In the genomic region with DNA sequence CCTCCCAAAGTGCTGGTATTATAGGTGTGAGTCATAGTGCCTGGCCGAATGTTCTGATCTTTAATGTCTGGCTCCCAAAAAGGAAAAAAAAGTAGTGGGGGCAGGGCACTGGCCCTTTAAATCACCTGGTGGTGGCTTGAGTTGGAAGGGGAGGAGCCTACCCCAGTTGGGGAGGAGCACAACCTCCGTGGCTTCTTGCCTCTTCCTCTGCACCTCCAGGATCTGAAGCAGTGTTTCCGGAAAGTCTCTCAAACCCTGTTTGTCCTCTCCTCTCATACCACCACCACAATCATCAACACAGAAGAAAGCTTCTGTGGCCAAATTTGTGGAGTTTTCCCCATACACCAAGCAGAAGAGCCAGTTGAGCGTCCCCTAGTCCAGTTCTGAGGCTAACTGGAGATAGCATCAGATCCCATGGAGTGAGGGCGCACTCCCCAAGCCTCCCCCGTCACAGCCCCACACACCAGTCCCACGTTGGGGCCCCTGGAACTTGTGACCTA, we compare ENCODE assay signal across 9 cellular contexts. TPM values are rescaled to one million over a fixed set of nuclear protein-coding genes. Genes with fewer than 3 reads are reported as not detected.
A peak's percentile ranks its signal among the peaks of the same experiment; 100 is the strongest.
DNase-seq lines count a peak whose midpoint lies in the region; ATAC-seq and TF ChIP-seq lines count a peak whose summit lies in the region.
"Had no signal": no experiment of that assay in that cellular context is flagged by ENCODE, and none has a peak within 500 bp of the region (broad histone marks: within the 10 kb centered on the region; RNA-seq: fewer than 3 reads in every experiment).

No MANE protein-coding gene starts in this region.

- H3K9me3 ChIP-seq in H9 (ENCODE audit: control insufficient read depth, low read depth, low read length): no peaks in the 10 kb centered on the region
- H3K9me3 ChIP-seq: thyroid gland had no signal

- no peak overlapping the region for H2BK15ac ChIP-seq in H9 (ENCODE audit: low read depth, low read length)

- peak; percentile 87 for DNase-seq in H9
- DNase-seq in UCSD-AML1 (lab: John Stamatoyannopoulos, UW; ENCODE audit: unreplicated experiment): peak; percentile 62
- DNase-seq in effector memory CD8-positive, alpha-beta T cell: peak in 1 of 3 experiments; percentile 21
- DNase-seq in stimulated activated CD4-positive, alpha-beta T cell treated with anti-CD3 and anti-CD28 coated beads, Interleukin-1b, Interleukin-23, amount 100 ng/mL, for 48 hours: peak; percentile 52
- no peak for DNase-seq in left ventricle myocardium superior
- DNase-seq in lower leg skin (ENCODE audit: low spot score in 2 of 2): no peak
- DNase-seq in chondrocyte (ENCODE audit: low spot score): no peak

- H3K18ac ChIP-seq in H9 (ENCODE audit: insufficient read length, low read depth, low read length): no peak overlapping the region

- no peak overlapping the region for H2AK5ac ChIP-seq in H9 (ENCODE audit: insufficient read length, low read length)

- H3K4me2 ChIP-seq in H9 (ENCODE audit: insufficient read depth, insufficient read length, low read length): peak overlapping the region; percentile 55

- no peak for TF ChIP-seq CTCF in H9 (conservative IDR thresholded peaks at IDR 0.05)
- no peak for TF ChIP-seq CTCF in lower leg skin (IDR thresholded peaks at IDR 0.05)
- TF ChIP-seq CTCF in chondrocyte (IDR thresholded peaks at IDR 0.05): no peak

- no peak overlapping the region for H4K8ac ChIP-seq in H9 (replicated peaks; ENCODE audit: insufficient read length, low read depth, low read length)

- H2AFZ ChIP-seq in H9 (ENCODE audit: low read length): no peak overlapping the region

- peak overlapping the region; percentile 92 for H2BK20ac ChIP-seq in H9 (ENCODE audit: low read depth, low read length, poor library complexity, severe bottlenecking)

- H3K4ac ChIP-seq in H9 (ENCODE audit: low read depth, low read length): no peak overlapping the region

- peak overlapping the region; percentile 38 to 42; a peak in 4 of 5 replicates for H3K4me3 Mint-ChIP-seq in H9
- peak overlapping the region; percentile 6 to 64 for H3K4me3 Mint-ChIP-seq in effector memory CD8-positive, alpha-beta T cell
- no peak overlapping the region for H3K4me3 Mint-ChIP-seq in chondrocyte (ENCODE audit: unreplicated experiment)

- H3K9ac ChIP-seq in H9 (ENCODE audit: extremely low read depth, insufficient read length, low read length): no peak overlapping the region

- no peak overlapping the region for H4K5ac ChIP-seq in H9 (ENCODE audit: insufficient read length, low read depth, low read length)

- no peak overlapping the region for H3T11ph ChIP-seq in H9 (ENCODE audit: low read length)

- no peaks in the 10 kb centered on the region for H3K79me1 ChIP-seq in H9 (ENCODE audit: insufficient read depth, low read depth, low read length, poor library complexity, severe bottlenecking)

- intact Hi-C loops in left ventricle myocardium superior (cut with micrococcal nuclease) (no loop called here), lower leg skin (cut with DNase I; ENCODE audit: low total_unique reads) (no loop called here)

- no peak overlapping the region for H3K14ac ChIP-seq in H9 (ENCODE audit: insufficient read depth, low read length)

- peaks cover 0 to 6% (median 3%) of the 10 kb centered on the region in 3 experiments; a peak in 4 of 7 replicates for H3K36me3 Mint-ChIP-seq in H9 (ENCODE audit: insufficient read depth in 1 of 3, low read depth in 3 of 3)
- no peaks in the 10 kb centered on the region for H3K36me3 Mint-ChIP-seq in effector memory CD8-positive, alpha-beta T cell (ENCODE audit: insufficient read depth)
- H3K36me3 Mint-ChIP-seq in chondrocyte (ENCODE audit: low read depth): no peaks in the 10 kb centered on the region

- no peak overlapping the region for H3K4me3 ChIP-seq in lower leg skin (ENCODE audit: low read depth, poor library complexity, severe bottlenecking)
- H3K4me3 ChIP-seq: thyroid gland had no signal

- H3K27me3 ChIP-seq in H9 (ENCODE audit: insufficient read depth, low read length): no peaks in the 10 kb centered on the region
- H3K27me3 ChIP-seq: thyroid gland had no signal

- no peaks in the 10 kb centered on the region; the same call in 1 of the 2 replicates for H3K4me1 ChIP-seq in H9 (ENCODE audit: insufficient read depth, low read length)

- H2BK5ac ChIP-seq in H9 (ENCODE audit: insufficient read length, low read length): no peak overlapping the region

- H4K20me1 ChIP-seq in H9 (ENCODE audit: control insufficient read depth, insufficient read depth, insufficient read length): no peaks in the 10 kb centered on the region

- no peak overlapping the region for H2BK12ac ChIP-seq in H9 (ENCODE audit: insufficient read length, low read depth, low read length)

- no peaks in the 10 kb centered on the region for H3K79me2 ChIP-seq in H9 (ENCODE audit: insufficient read depth, low read length)

- H3K23ac ChIP-seq in H9 (ENCODE audit: insufficient read length, low read depth, low read length): no peak overlapping the region

- ATAC-seq in effector memory CD8-positive, alpha-beta T cell (replicated peaks): peak; percentile 81
- no peak for ATAC-seq in left ventricle myocardium superior
- ATAC-seq in HG03045 (IDR thresholded peaks at IDR 0.05; ENCODE audit: unreplicated experiment): no peak

- no peak for TF ChIP-seq POLR2A in lower leg skin (IDR thresholded peaks at IDR 0.05)

- H3K9me3 Mint-ChIP-seq in H9 (peaks cover 10 to 13% of the 10 kb centered on the region in 2 experiments; a peak in 3 of 5 replicates), chondrocyte (ENCODE audit: low read depth) (peaks cover 3% of the 10 kb centered on the region)
- H3K9me3 Mint-ChIP-seq in effector memory CD8-positive, alpha-beta T cell: no peaks in the 10 kb centered on the region

- H3K4me1 Mint-ChIP-seq in H9 (peaks cover 17 to 29% of the 10 kb centered on the region in 2 experiments), chondrocyte (ENCODE audit: low read depth) (peaks cover 3% of the 10 kb centered on the region)
- H3K4me1 Mint-ChIP-seq in effector memory CD8-positive, alpha-beta T cell (ENCODE audit: low read depth in 2 of 2): peaks cover 8 to 9% of the 10 kb centered on the region in 2 donors

- no CpG with 5 or more reads among the region's 7 CpGs for WGBS in H9 (ENCODE audit: extremely low coverage, insufficient read length, low lambda C conversion rate)
- WGBS in lower leg skin, 2 donors: 51 to 57% methylated on average over 7 of the region's 7 CpGs

- H2BK120ac ChIP-seq in H9 (ENCODE audit: low read depth, low read length, poor library complexity, severe bottlenecking): no peak overlapping the region

- H3K23me2 ChIP-seq in H9 (ENCODE audit: insufficient read length, low read depth, low read length, poor library complexity, severe bottlenecking): no peaks in the 10 kb centered on the region

- H3K56ac ChIP-seq in H9 (ENCODE audit: insufficient read length, low read depth, low read length): no peak overlapping the region

- H3K27ac Mint-ChIP-seq in H9 (peak overlapping the region in 2 of 3 experiments; percentile 24 to 62; a peak in 4 of 7 replicates), chondrocyte (ENCODE audit: unreplicated experiment) (no peak overlapping the region)
- peak overlapping the region; percentile 5 to 80 for H3K27ac Mint-ChIP-seq in effector memory CD8-positive, alpha-beta T cell

- H4K91ac ChIP-seq in H9 (ENCODE audit: insufficient read length, low read depth, low read length): no peak overlapping the region

- peak overlapping the region; percentile 5 for H3K27ac ChIP-seq in H9 (ENCODE audit: insufficient read length, low read depth, low read length)
- H3K27ac ChIP-seq: thyroid gland had no signal

- H3K27me3 Mint-ChIP-seq in H9 (ENCODE audit: low read depth) (no peaks in the 10 kb centered on the region; the same call in 1 of the 2 replicates), chondrocyte (ENCODE audit: low read depth) (no peaks in the 10 kb centered on the region)
- H3K27me3 Mint-ChIP-seq in effector memory CD8-positive, alpha-beta T cell: peaks cover 0 to 2% of the 10 kb centered on the region in 2 donors

RNA-seq across cellular contexts. Expression of gene RCOR1, which starts 24.3 kb away (rescaled TPM):
- total RNA-seq in H9 (2021): 34.1 and 34.5 TPM in 2 replicates
- 13.0 TPM for total RNA-seq in left ventricle myocardium superior
- total RNA-seq in lower leg skin: 10 to 100 TPM; 20.1 to 25.3 (median 22.9) TPM
- 19.6 to 25.2 TPM (median 23.7 TPM) in 3 replicates for total RNA-seq in chondrocyte

RNA-seq across cellular contexts. Expression of gene ANKRD9, which starts 58.6 kb away (rescaled TPM):
- total RNA-seq in H9 (2021) (29.0 and 29.8 TPM in 2 replicates), left ventricle myocardium superior (167 TPM), lower leg skin (100 to 1,000 TPM in 1 of 4 donors, 10 to 100 TPM in 3; 64.6 to 135 (median 69.4) TPM), chondrocyte (17.3 to 19.5 TPM (median 18.0 TPM) in 3 replicates)

Comparison
In these comparisons a context has a peak if more than half of its experiments do, and no peak if none do; other contexts are left out.
1. DNase-seq: peak in H9 (single experiment), UCSD-AML1 (single experiment) and stimulated activated CD4-positive, alpha-beta T cell treated with anti-CD3 and anti-CD28 coated beads, Interleukin-1b, Interleukin-23, amount 100 ng/mL, for 48 hours (single experiment); none in left ventricle myocardium superior (single experiment), lower leg skin (0 of 2) and chondrocyte (single experiment).